ENCODE assay signal across 10 cellular contexts in genomic region chr1:1283821-1284220, GRCh38. TPM values are rescaled to one million over a fixed set of nuclear protein-coding genes. Genes with fewer than 3 reads are reported as not detected.
DNase-seq lines count a peak whose midpoint lies in the region; ATAC-seq and TF ChIP-seq lines count a peak whose summit lies in the region.
"Had no signal": no experiment of that assay in that cellular context is flagged by ENCODE, and none has a peak within 500 bp of the region (broad histone marks: within the 10 kb centered on the region; RNA-seq: fewer than 3 reads in every experiment).

No MANE protein-coding gene starts in this region.

- no peak overlapping the region for H3K4me3 Mint-ChIP-seq in mesothelial cell of epicardium
- H3K4me3 Mint-ChIP-seq: CD14-positive monocyte had no signal

- in situ Hi-C loops in GM13976 (cut with MboI; ENCODE audit: low sequenced_read_pairs, unreplicated experiment) (no loop called here), astrocyte of the spinal cord (cut with HindIII; ENCODE audit: low sequenced_read_pairs) (no loop called here)

- H3K4me1 Mint-ChIP-seq in mesothelial cell of epicardium = no peaks in the 10 kb centered on the region
- H3K4me1 Mint-ChIP-seq: CD14-positive monocyte had no signal

- H3K36me3 Mint-ChIP-seq in mesothelial cell of epicardium = no peaks in the 10 kb centered on the region
- H3K36me3 Mint-ChIP-seq: CD14-positive monocyte had no signal

- H3K4me3 ChIP-seq in AG04449 (ENCODE audit: low read depth, low read length) (no peak overlapping the region), astrocyte of the spinal cord (ENCODE audit: low read depth, low read length) (no peak overlapping the region)
- H3K4me3 ChIP-seq: testis had no signal

- no peak overlapping the region for H3K27ac Mint-ChIP-seq in mesothelial cell of epicardium
- H3K27ac Mint-ChIP-seq: activated T-helper 2 cell treated with anti-CD3 and anti-CD28 coated beads, Interferon-gamma antibody, Interleukin-2, Interleukin-4, amounts not matched to agents 10 μg/mL and 5 μg/mL and 100 μg/mL, durations not matched to agents 14 hours and 24 hours and 36 hours had no signal

- DNase-seq in AG04449 (ENCODE audit: low read depth, low spot score) = no peak
- peak; percentile 87 for DNase-seq in GM13976 (ENCODE audit: low spot score)
- no peak for DNase-seq in astrocyte of the spinal cord (ENCODE audit: low read depth, low spot score)
- no peak for DNase-seq in mesothelial cell of epicardium (ENCODE audit: low spot score in 2 of 2, unreplicated experiment in 2 of 2)
- DNase-seq: NCI-H510A, testis had no signal

- peak; percentile 24 for TF ChIP-seq CTCF in AG04449 (IDR thresholded peaks at IDR 0.05; ENCODE audit: insufficient read depth, low read length, missing control alignments)
- no peak for TF ChIP-seq CTCF in GM13976 (IDR thresholded peaks at IDR 0.05; ENCODE audit: borderline replicate concordance, control extremely low read depth, extremely low read depth, insufficient read depth, missing control alignments)
- peak; percentile 3 for TF ChIP-seq CTCF in astrocyte of the spinal cord (IDR thresholded peaks at IDR 0.05; ENCODE audit: low read depth, low read length)
- TF ChIP-seq CTCF in mesothelial cell of epicardium (IDR thresholded peaks at IDR 0.05; ENCODE audit: unreplicated experiment) = no peak

- no peaks in the 10 kb centered on the region for H3K9me3 Mint-ChIP-seq in mesothelial cell of epicardium
- H3K9me3 Mint-ChIP-seq: activated T-helper 2 cell treated with anti-CD3 and anti-CD28 coated beads, Interferon-gamma antibody, Interleukin-2, Interleukin-4, amounts not matched to agents 10 μg/mL and 5 μg/mL and 100 μg/mL, durations not matched to agents 14 hours and 24 hours and 36 hours had no signal

- ATAC-seq in HG03378 (IDR thresholded peaks at IDR 0.05; ENCODE audit: unreplicated experiment) = no peak
- ATAC-seq in GM19035 (IDR thresholded peaks at IDR 0.05; ENCODE audit: unreplicated experiment) = no peak

- CTCF ChIA-PET in AG04449 (lab: Yijun Ruan, JAX) = interaction anchor here (1.2 kb wide), 1 partner anchor 161 kb away, joined by 3 read pairs; no protein-coding TSS in a partner anchor

- no peaks in the 10 kb centered on the region for H3K27me3 Mint-ChIP-seq in mesothelial cell of epicardium (ENCODE audit: low read depth)

- POLR2A ChIA-PET in AG04449 (lab: Yijun Ruan, JAX) = no interaction called here

RNA-seq across cellular contexts. Expression of gene SCNN1D, which starts 3.6 kb away (rescaled TPM):
- total RNA-seq in mesothelial cell of epicardium = 16.0 to 17.5 TPM (median 16.8 TPM) in 3 replicates

RNA-seq across cellular contexts. Expression of gene UBE2J2, which starts 10.2 kb away (rescaled TPM):
- total RNA-seq in mesothelial cell of epicardium = 67.3 to 76.6 TPM (median 75.7 TPM) in 3 replicates

RNA-seq across cellular contexts. Expression of gene ACAP3, which starts 23.9 kb away (rescaled TPM):
- 85.5 to 97.3 TPM (median 91.0 TPM) in 3 replicates for total RNA-seq in mesothelial cell of epicardium

RNA-seq across cellular contexts. Expression of gene PUSL1, which starts 24.6 kb away (rescaled TPM):
- 12.7 to 14.5 TPM (median 14.2 TPM) in 3 replicates for total RNA-seq in mesothelial cell of epicardium

RNA-seq across cellular contexts. Expression of gene C1QTNF12, which starts 37.3 kb away (rescaled TPM):
- 10.2 to 12.2 TPM (median 10.4 TPM) in 3 replicates for total RNA-seq in mesothelial cell of epicardium

Comparison
In these comparisons a context has a peak if more than half of its experiments do, and no peak if none do; other contexts are left out.
1. CTCF ChIP-seq: peak in AG04449 (single experiment) and astrocyte of the spinal cord (single experiment); none in GM13976 (single experiment) and mesothelial cell of epicardium (single experiment).